ENCODE assay signal across 12 cellular contexts in genomic region chr9:4837768-4838546, GRCh38. TPM values are rescaled to one million over a fixed set of nuclear protein-coding genes. Genes with fewer than 3 reads are reported as not detected.
A peak's percentile ranks its signal among the peaks of the same experiment; 100 is the strongest.
DNase-seq lines count a peak whose midpoint lies in the region; ATAC-seq and TF ChIP-seq lines count a peak whose summit lies in the region.
"Had no signal": no experiment of that assay in that cellular context is flagged by ENCODE, and none has a peak within 500 bp of the region (broad histone marks: within the 10 kb centered on the region; RNA-seq: fewer than 3 reads in every experiment).

No MANE protein-coding gene starts in this region.

- H3K9ac ChIP-seq in subcutaneous abdominal adipose tissue (ENCODE audit: low read length in 5 of 5): peak overlapping the region in 3 of 5 donors; percentile 38 to 69 (median 68)

- peak; percentile 37 for DNase-seq in activated CD8-positive, alpha-beta T cell treated with anti-CD3 and anti-CD28 coated beads for 36 hours
- no peak for DNase-seq in activated CD8-positive, alpha-beta T cell treated with anti-CD3 and anti-CD28 coated beads, Interleukin-2, amount 10 ng/mL, durations not matched to agents 7 days and 5 days
- no peak for DNase-seq in activated T-helper 1 cell treated with anti-CD3 and anti-CD28 coated beads, Interleukin-12 subunit alpha, Interleukin-12 subunit beta, Interleukin-2, Interleukin-4 antibody, amounts not matched to agents 30 ng/mL and 10 ng/mL and 1 ng/mL, durations not matched to agents 14 hours and 24 hours and 36 hours (ENCODE audit: low spot score)
- peak in 33 of 42 donors; percentile 13 to 69 (median 34) for DNase-seq in head of caudate nucleus
- DNase-seq in NCI-H187 treated with DMSO at 0.1 percent for 48 hours (lab: John Stamatoyannopoulos, UW): no peak
- no peak for DNase-seq in SHP77 (lab: John Stamatoyannopoulos, UW)
- DNase-seq in NCI-H82 treated with DMSO at 0.1 percent for 48 hours (lab: John Stamatoyannopoulos, UW; ENCODE audit: unreplicated experiment): no peak
- DNase-seq: AML-193; naive thymus-derived CD4-positive, alpha-beta T cell; NCI-H446; T1000 had no signal

- no peak for TF ChIP-seq CTCF in activated CD8-positive, alpha-beta T cell treated with anti-CD3 and anti-CD28 coated beads for 36 hours (IDR thresholded peaks at IDR 0.05)

- ATAC-seq in activated CD8-positive, alpha-beta T cell treated with anti-CD3 and anti-CD28 coated beads for 36 hours: peak; percentile 57
- ATAC-seq in activated CD8-positive, alpha-beta T cell treated with anti-CD3 and anti-CD28 coated beads, Interleukin-2, amount 10 ng/mL, durations not matched to agents 7 days and 5 days: no peak
- ATAC-seq: naive thymus-derived CD4-positive, alpha-beta T cell had no signal

- peak overlapping the region in 2 of 5 donors; percentile 4 to 19 for H3K4me3 ChIP-seq in subcutaneous abdominal adipose tissue (ENCODE audit: low read depth in 1 of 5, low read length in 5 of 5)

- no peaks in the 10 kb centered on the region for H3K9me3 Mint-ChIP-seq in activated CD8-positive, alpha-beta T cell treated with anti-CD3 and anti-CD28 coated beads for 36 hours
- H3K9me3 Mint-ChIP-seq in activated CD8-positive, alpha-beta T cell treated with anti-CD3 and anti-CD28 coated beads, Interleukin-2, amount 10 ng/mL, durations not matched to agents 7 days and 5 days (ENCODE audit: insufficient read depth): no peaks in the 10 kb centered on the region
- no peaks in the 10 kb centered on the region for H3K9me3 Mint-ChIP-seq in activated T-helper 1 cell treated with anti-CD3 and anti-CD28 coated beads, Interleukin-12 subunit alpha, Interleukin-12 subunit beta, Interleukin-2, Interleukin-4 antibody, amounts not matched to agents 30 ng/mL and 10 ng/mL and 1 ng/mL, durations not matched to agents 14 hours and 24 hours and 36 hours
- H3K9me3 Mint-ChIP-seq: naive thymus-derived CD4-positive, alpha-beta T cell had no signal

- H3K27ac ChIP-seq in subcutaneous abdominal adipose tissue (ENCODE audit: low read depth, low read length): peak overlapping the region; percentile 86

- H3K27me3 Mint-ChIP-seq in activated CD8-positive, alpha-beta T cell treated with anti-CD3 and anti-CD28 coated beads for 36 hours: no peaks in the 10 kb centered on the region
- no peaks in the 10 kb centered on the region for H3K27me3 Mint-ChIP-seq in activated CD8-positive, alpha-beta T cell treated with anti-CD3 and anti-CD28 coated beads, Interleukin-2, amount 10 ng/mL, durations not matched to agents 7 days and 5 days (ENCODE audit: low read depth)
- no peaks in the 10 kb centered on the region for H3K27me3 Mint-ChIP-seq in activated T-helper 1 cell treated with anti-CD3 and anti-CD28 coated beads, Interleukin-12 subunit alpha, Interleukin-12 subunit beta, Interleukin-2, Interleukin-4 antibody, amounts not matched to agents 30 ng/mL and 10 ng/mL and 1 ng/mL, durations not matched to agents 14 hours and 24 hours and 36 hours (ENCODE audit: insufficient read depth)
- H3K27me3 Mint-ChIP-seq: naive thymus-derived CD4-positive, alpha-beta T cell had no signal

- no peaks in the 10 kb centered on the region for H3K9me3 ChIP-seq in subcutaneous abdominal adipose tissue (ENCODE audit: control insufficient read depth in 5 of 5, low read length in 5 of 5)

- peaks cover 7 to 34% (median 25%) of the 10 kb centered on the region in 5 donors for H3K4me1 ChIP-seq in subcutaneous abdominal adipose tissue (ENCODE audit: control insufficient read depth in 5 of 5, insufficient read depth in 5 of 5, low read length in 5 of 5)

- H3K4me1 Mint-ChIP-seq in activated CD8-positive, alpha-beta T cell treated with anti-CD3 and anti-CD28 coated beads for 36 hours (ENCODE audit: low read depth): peaks cover 67% of the 10 kb centered on the region
- peaks cover 5% of the 10 kb centered on the region for H3K4me1 Mint-ChIP-seq in activated CD8-positive, alpha-beta T cell treated with anti-CD3 and anti-CD28 coated beads, Interleukin-2, amount 10 ng/mL, durations not matched to agents 7 days and 5 days (ENCODE audit: low read depth)
- H3K4me1 Mint-ChIP-seq in activated T-helper 1 cell treated with anti-CD3 and anti-CD28 coated beads, Interleukin-12 subunit alpha, Interleukin-12 subunit beta, Interleukin-2, Interleukin-4 antibody, amounts not matched to agents 30 ng/mL and 10 ng/mL and 1 ng/mL, durations not matched to agents 14 hours and 24 hours and 36 hours (ENCODE audit: low read depth): peaks cover 89% of the 10 kb centered on the region

- H3K36me3 ChIP-seq in subcutaneous abdominal adipose tissue (ENCODE audit: control insufficient read depth in 5 of 5, insufficient read depth in 5 of 5, low read length in 5 of 5): peaks cover 15 to 32% (median 23%) of the 10 kb centered on the region in 5 donors

- H3K27me3 ChIP-seq in subcutaneous abdominal adipose tissue (ENCODE audit: control insufficient read depth in 5 of 5, insufficient read depth in 4 of 5, low read length in 5 of 5): no peaks in the 10 kb centered on the region

- intact Hi-C loops in activated CD8-positive, alpha-beta T cell treated with anti-CD3 and anti-CD28 coated beads for 36 hours (cut with micrococcal nuclease): no loop called here
- intact Hi-C loops in activated T-helper 1 cell treated with anti-CD3 and anti-CD28 coated beads, Interleukin-12 subunit alpha, Interleukin-12 subunit beta, Interleukin-2, Interleukin-4 antibody, amounts not matched to agents 30 ng/mL and 10 ng/mL and 1 ng/mL, durations not matched to agents 14 hours and 24 hours and 36 hours (cut with micrococcal nuclease): loop anchor here (10.0 kb wide), 1 partner anchor 787 kb away; the partner anchor contains the start of gene RIC1
- intact Hi-C loops in head of caudate nucleus (cut with DNase I): no loop called here

- no peak overlapping the region for H3K4me3 Mint-ChIP-seq in activated CD8-positive, alpha-beta T cell treated with anti-CD3 and anti-CD28 coated beads for 36 hours
- H3K4me3 Mint-ChIP-seq in activated CD8-positive, alpha-beta T cell treated with anti-CD3 and anti-CD28 coated beads, Interleukin-2, amount 10 ng/mL, durations not matched to agents 7 days and 5 days: no peak overlapping the region
- H3K4me3 Mint-ChIP-seq in activated T-helper 1 cell treated with anti-CD3 and anti-CD28 coated beads, Interleukin-12 subunit alpha, Interleukin-12 subunit beta, Interleukin-2, Interleukin-4 antibody, amounts not matched to agents 30 ng/mL and 10 ng/mL and 1 ng/mL, durations not matched to agents 14 hours and 24 hours and 36 hours: no peak overlapping the region
- H3K4me3 Mint-ChIP-seq: naive thymus-derived CD4-positive, alpha-beta T cell had no signal

- POLR2A ChIA-PET in activated CD8-positive, alpha-beta T cell treated with anti-CD3 and anti-CD28 coated beads for 36 hours (lab: Charles Lee): interaction anchor here (0.6 to 1.2 kb wide), 3 partner anchors 14 to 64 kb away, joined by 3 to 4 read pairs (median 3); no protein-coding TSS in a partner anchor
- POLR2A ChIA-PET in activated CD8-positive, alpha-beta T cell treated with anti-CD3 and anti-CD28 coated beads, Interleukin-2, amount 10 ng/mL, durations not matched to agents 7 days and 5 days (lab: Charles Lee): interaction anchor here (0.9 kb wide), 1 partner anchor 45 kb away, joined by 3 read pairs; the partner anchor contains the start of gene RCL1

- CTCF ChIA-PET in activated CD8-positive, alpha-beta T cell treated with anti-CD3 and anti-CD28 coated beads for 36 hours (lab: Charles Lee): interaction anchor here (0.9 to 1.5 kb wide), 4 partner anchors 76 to 149 kb away, joined by 3 to 8 read pairs (median 4); no protein-coding TSS in a partner anchor
- CTCF ChIA-PET in activated CD8-positive, alpha-beta T cell treated with anti-CD3 and anti-CD28 coated beads, Interleukin-2, amount 10 ng/mL, durations not matched to agents 7 days and 5 days (lab: Charles Lee): interaction anchor here (0.7 to 1.5 kb wide), 6 partner anchors 12 to 150 kb away, joined by 3 to 6 read pairs (median 4); no protein-coding TSS in a partner anchor

- peak overlapping the region; percentile 7 for H3K27ac Mint-ChIP-seq in activated CD8-positive, alpha-beta T cell treated with anti-CD3 and anti-CD28 coated beads for 36 hours
- H3K27ac Mint-ChIP-seq in activated CD8-positive, alpha-beta T cell treated with anti-CD3 and anti-CD28 coated beads, Interleukin-2, amount 10 ng/mL, durations not matched to agents 7 days and 5 days: no peak overlapping the region
- peak overlapping the region; percentile 30 for H3K27ac Mint-ChIP-seq in activated T-helper 1 cell treated with anti-CD3 and anti-CD28 coated beads, Interleukin-12 subunit alpha, Interleukin-12 subunit beta, Interleukin-2, Interleukin-4 antibody, amounts not matched to agents 30 ng/mL and 10 ng/mL and 1 ng/mL, durations not matched to agents 14 hours and 24 hours and 36 hours

- peaks cover 70% of the 10 kb centered on the region for H3K36me3 Mint-ChIP-seq in activated CD8-positive, alpha-beta T cell treated with anti-CD3 and anti-CD28 coated beads for 36 hours (ENCODE audit: low read depth)
- H3K36me3 Mint-ChIP-seq in activated CD8-positive, alpha-beta T cell treated with anti-CD3 and anti-CD28 coated beads, Interleukin-2, amount 10 ng/mL, durations not matched to agents 7 days and 5 days (ENCODE audit: low read depth): peaks cover 43% of the 10 kb centered on the region
- peaks cover 74% of the 10 kb centered on the region for H3K36me3 Mint-ChIP-seq in activated T-helper 1 cell treated with anti-CD3 and anti-CD28 coated beads, Interleukin-12 subunit alpha, Interleukin-12 subunit beta, Interleukin-2, Interleukin-4 antibody, amounts not matched to agents 30 ng/mL and 10 ng/mL and 1 ng/mL, durations not matched to agents 14 hours and 24 hours and 36 hours (ENCODE audit: low read depth)

RNA-seq across cellular contexts. Expression of gene RCL1, which starts 45.2 kb away (rescaled TPM):
- 10 to 100 TPM; 24.5 to 28.6 TPM for total RNA-seq in activated CD8-positive, alpha-beta T cell treated with anti-CD3 and anti-CD28 coated beads for 36 hours
- 10 to 100 TPM; 16.8 TPM for total RNA-seq in activated CD8-positive, alpha-beta T cell treated with anti-CD3 and anti-CD28 coated beads, Interleukin-2, amount 10 ng/mL, durations not matched to agents 7 days and 5 days
- 53.3 and 53.4 TPM in 2 replicates for total RNA-seq in activated T-helper 1 cell treated with anti-CD3 and anti-CD28 coated beads, Interleukin-12 subunit alpha, Interleukin-12 subunit beta, Interleukin-2, Interleukin-4 antibody, amounts not matched to agents 30 ng/mL and 10 ng/mL and 1 ng/mL, durations not matched to agents 14 hours and 24 hours and 36 hours

Comparison
In these comparisons a context has a peak if more than half of its experiments do, and no peak if none do; other contexts are left out.
1. DNase-seq: peak in activated CD8-positive, alpha-beta T cell treated with anti-CD3 and anti-CD28 coated beads for 36 hours (single experiment) and head of caudate nucleus (33 of 42); none in activated CD8-positive, alpha-beta T cell treated with anti-CD3 and anti-CD28 coated beads, Interleukin-2, amount 10 ng/mL, durations not matched to agents 7 days and 5 days (single experiment), activated T-helper 1 cell treated with anti-CD3 and anti-CD28 coated beads, Interleukin-12 subunit alpha, Interleukin-12 subunit beta, Interleukin-2, Interleukin-4 antibody, amounts not matched to agents 30 ng/mL and 10 ng/mL and 1 ng/mL, durations not matched to agents 14 hours and 24 hours and 36 hours (single experiment), NCI-H187 treated with DMSO at 0.1 percent for 48 hours (single experiment), SHP77 (0 of 2) and NCI-H82 treated with DMSO at 0.1 percent for 48 hours (single experiment).